ENCODE assay signal across 7 cellular contexts in genomic region chr4:98662619-98663225, GRCh38. TPM values are rescaled to one million over a fixed set of nuclear protein-coding genes. Genes with fewer than 3 reads are reported as not detected.
DNase-seq lines count a peak whose midpoint lies in the region; ATAC-seq, FAIRE-seq and TF ChIP-seq lines count a peak whose summit lies in the region.

No MANE protein-coding gene starts in this region.

- H4K91ac ChIP-seq in H1 (replicated peaks; ENCODE audit: insufficient read length, low read length) = no peak overlapping the region

- no peak overlapping the region for H2BK12ac ChIP-seq in H1 (ENCODE audit: low read depth, low read length)

- no peak for TF ChIP-seq POLR2A in H1 (IDR thresholded peaks at IDR 0.05; ENCODE audit: control extremely low read depth in 1 of 2, low read depth in 2 of 2, low read length in 2 of 2)

- H2BK5ac ChIP-seq in H1 (ENCODE audit: low read depth, low read length) = no peak overlapping the region; the same call in 1 of the 2 replicates

- CTCF ChIA-PET in H1 (lab: Charles Lee; ENCODE audit: partially characterized antibody) = interaction anchor here (1.1 to 1.6 kb wide), 4 partner anchors 32 to 332 kb away, joined by 3 to 6 read pairs (median 3); no protein-coding TSS in a partner anchor

- H4K5ac ChIP-seq in H1 (ENCODE audit: insufficient read length, low read depth, low read length) = no peak overlapping the region

- peak; percentile 11 to 32; a peak in 1 of 4 replicates for TF ChIP-seq RAD21 in H1 (IDR thresholded peaks at IDR 0.05 in 1 of 2, conservative IDR thresholded peaks at IDR 0.05 in 1 of 2; ENCODE audit: low read depth in 2 of 2, low read length in 2 of 2)

- H3K36me3 ChIP-seq in H1 (ENCODE audit: control insufficient read depth in 2 of 4, insufficient read depth in 4 of 4, low read length in 3 of 4) = peaks cover 0 to 5% (median 0%) of the 10 kb centered on the region in 4 experiments; a peak in 1 of 8 replicates

- no peak overlapping the region for H3K56ac ChIP-seq in H1 (replicated peaks; ENCODE audit: insufficient read length, low read depth, low read length)

- no peaks in the 10 kb centered on the region for H3K9me3 Mint-ChIP-seq in osteocyte (ENCODE audit: unreplicated experiment)

- peak overlapping the region in 2 of 4 experiments; percentile 0 to 11; a peak in 2 of 8 replicates for H3K4me3 ChIP-seq in H1 (ENCODE audit: extremely low read depth in 1 of 4, insufficient read depth in 2 of 4, low read depth in 3 of 4, low read length in 4 of 4)

- H3K23me2 ChIP-seq in H1 (ENCODE audit: low read depth, low read length) = peaks cover 12% of the 10 kb centered on the region

- no peak for TF ChIP-seq EP300 in H1 (IDR thresholded peaks at IDR 0.05; ENCODE audit: borderline replicate concordance in 1 of 2, low read depth in 2 of 2, low read length in 2 of 2)

- no peaks in the 10 kb centered on the region for H3K36me3 Mint-ChIP-seq in osteocyte (ENCODE audit: unreplicated experiment)

- H3K23ac ChIP-seq in H1 (ENCODE audit: insufficient read length) = no peak overlapping the region

- no peak overlapping the region for H3K14ac ChIP-seq in H1 (ENCODE audit: insufficient read length)

- H2BK15ac ChIP-seq in H1 (ENCODE audit: low read length) = 0 out of 2 replicates have a peak overlapping the region, but pooled peaks have one; percentile 8

- DNase-seq in UCSD-AML1 (lab: John Stamatoyannopoulos, UW; ENCODE audit: unreplicated experiment) (peak; percentile 25), H1 (ENCODE audit: low read depth in 1 of 2, low spot score in 2 of 2) (peak in 1 of 2 experiments; percentile 64), osteocyte (ENCODE audit: extremely low spot score, unreplicated experiment) (no peak)
- DNase-seq in stimulated activated naive CD4-positive, alpha-beta T cell treated with Interleukin-2 at 50 U/mL for 16 hours (lab: John Stamatoyannopoulos, UW) = peak; percentile 35
- no peak for DNase-seq in central memory CD4-positive, alpha-beta T cell

- peaks cover 18 to 20% of the 10 kb centered on the region in 2 experiments for H3K9me3 ChIP-seq in H1 (ENCODE audit: insufficient read depth in 2 of 2, low read depth in 1 of 2, low read length in 1 of 2)

- no peak overlapping the region for H4K8ac ChIP-seq in H1 (ENCODE audit: extremely low read depth, insufficient read depth, low read length)

- no peaks in the 10 kb centered on the region for H3K27me3 Mint-ChIP-seq in osteocyte (ENCODE audit: unreplicated experiment)

- no peak overlapping the region for H2BK20ac ChIP-seq in H1 (ENCODE audit: low read length)

- peak overlapping the region; percentile 23 to 56 for H3K4me2 ChIP-seq in H1 (ENCODE audit: insufficient read depth in 1 of 2, low read depth in 2 of 2, low read length in 2 of 2)

- TF ChIP-seq CTCF in H1 (IDR thresholded peaks at IDR 0.05; ENCODE audit: control extremely low read depth in 1 of 3, insufficient read depth in 1 of 3, low read depth in 1 of 3, low read length in 3 of 3) = peak in 1 of 3 experiments; percentile 13; a peak in 1 of 4 replicates
- TF ChIP-seq CTCF in osteocyte (IDR thresholded peaks at IDR 0.05) = no peak

- 0 out of 2 replicates have a peak overlapping the region, but pooled peaks have one; percentile 18 for H2AFZ ChIP-seq in H1 (ENCODE audit: low read length)

- ATAC-seq in HG02938 (IDR thresholded peaks at IDR 0.05; ENCODE audit: unreplicated experiment) (peak; percentile 1), GM19035 (IDR thresholded peaks at IDR 0.05; ENCODE audit: unreplicated experiment) (no peak)

- H3K27ac ChIP-seq in H1 (ENCODE audit: low read depth, low read length) = no peak overlapping the region

- no peak overlapping the region for H3K4ac ChIP-seq in H1 (replicated peaks; ENCODE audit: insufficient read length, low read depth, low read length)

- H2AK5ac ChIP-seq in H1 (ENCODE audit: low read depth, low read length) = no peak overlapping the region

- H3K9ac ChIP-seq in H1 (replicated peaks in 1 of 4; ENCODE audit: extremely low read depth in 1 of 4, low read depth in 3 of 4, low read length in 3 of 4) = no peak overlapping the region

- H4K20me1 ChIP-seq in H1 (replicated peaks in 1 of 2; ENCODE audit: control insufficient read depth in 1 of 2, insufficient read depth in 2 of 2, low read length in 2 of 2) = no peaks in the 10 kb centered on the region

- peaks cover 8 to 16% (median 13%) of the 10 kb centered on the region in 4 experiments; a peak in 6 of 7 replicates for H3K4me1 ChIP-seq in H1 (replicated peaks in 1 of 4; ENCODE audit: control insufficient read depth in 3 of 4, insufficient read depth in 4 of 4, low read length in 3 of 4)

- H3K4me3 Mint-ChIP-seq in osteocyte (ENCODE audit: unreplicated experiment) = no peak overlapping the region

- H3K4me1 Mint-ChIP-seq in osteocyte (ENCODE audit: unreplicated experiment) = peaks cover 28% of the 10 kb centered on the region

- H2BK120ac ChIP-seq in H1 (replicated peaks; ENCODE audit: low read depth, low read length) = no peak overlapping the region

- H3K79me2 ChIP-seq in H1 (ENCODE audit: control insufficient read depth in 1 of 2, insufficient read depth in 2 of 2, low read length in 2 of 2) = no peaks in the 10 kb centered on the region

- no peak overlapping the region for H3K18ac ChIP-seq in H1 (ENCODE audit: extremely low read depth, low read length)

- no peaks in the 10 kb centered on the region for H3K79me1 ChIP-seq in H1 (ENCODE audit: low read depth, low read length)

- H3K27me3 ChIP-seq in H1 (replicated peaks in 1 of 4; ENCODE audit: control insufficient read depth in 3 of 4, extremely low read depth in 1 of 4, insufficient read depth in 3 of 4, low read length in 3 of 4) = peaks cover 0 to 7% (median 4%) of the 10 kb centered on the region in 4 experiments; a peak in 4 of 7 replicates

- POLR2A ChIA-PET in H1 (lab: Charles Lee; ENCODE audit: partially characterized antibody) = no interaction called here

- H3K27ac Mint-ChIP-seq in osteocyte (ENCODE audit: unreplicated experiment) = no peak overlapping the region

- 5% methylated on average over 7 of the region's 7 CpGs; no CpG with 5 or more reads in 1 of the 2 experiments for WGBS in H1 (ENCODE audit: extremely low coverage in 1 of 2, insufficient coverage in 1 of 2, insufficient read length in 1 of 2, insufficient replicate concordance in 2 of 2, low coverage in 1 of 2, low lambda C conversion rate in 2 of 2, missing lambda C conversion rate in 1 of 2), 2 experiments

- no peak for FAIRE-seq in H1 (lab: Jason Lieb, UNC)

TF ChIP-seq in H1, 55 proteins besides CTCF, POLR2A, EP300 and RAD21 (continues in another document):
- TF ChIP-seq BCL11A (IDR thresholded peaks at IDR 0.05; ENCODE audit: low read depth in 2 of 2, low read length in 2 of 2) (no peak), E2F6 (IDR thresholded peaks at IDR 0.05) (peak; percentile 80), TAF1 (IDR thresholded peaks at IDR 0.05; ENCODE audit: low read depth, low read length) (no peak), CTBP2 (IDR thresholded peaks at IDR 0.05; ENCODE audit: borderline replicate concordance, insufficient read depth, insufficient read length, low read length) (peak; percentile 79), ASH2L (IDR thresholded peaks at IDR 0.05; ENCODE audit: low read length) (peak; percentile 45), RXRA (IDR thresholded peaks at IDR 0.05; ENCODE audit: insufficient read depth, low read depth, low read length) (no peak), SP4 (IDR thresholded peaks at IDR 0.05; ENCODE audit: low read length) (no peak), SIX5 (IDR thresholded peaks at IDR 0.05; ENCODE audit: low read depth, low read length) (no peak), RFX5 (IDR thresholded peaks at IDR 0.05; ENCODE audit: borderline replicate concordance, low read depth, low read length) (no peak), KDM1A (IDR thresholded peaks at IDR 0.05; ENCODE audit: borderline replicate concordance, low read length) (peak; percentile 32; the same call in 1 of the 2 replicates), TAF7 (optimal IDR thresholded peaks at IDR 0.05; ENCODE audit: borderline replicate concordance, low read depth, low read length) (peak; percentile 29), SUZ12 (IDR thresholded peaks at IDR 0.05; ENCODE audit: low read length) (no peak), BRCA1 (IDR thresholded peaks at IDR 0.05; ENCODE audit: low read depth, low read length) (no peak), POLR2AphosphoS5 (IDR thresholded peaks at IDR 0.05; ENCODE audit: low read depth, low read length) (no peak), NRF1 (IDR thresholded peaks at IDR 0.05; ENCODE audit: low read depth, low read length) (no peak), HDAC2 (IDR thresholded peaks at IDR 0.05; ENCODE audit: borderline replicate concordance in 1 of 2, low read depth in 2 of 2, low read length in 2 of 2) (0 out of 4 replicates have a peak, but pooled peaks have one; percentile 12 to 28), SIN3A (conservative IDR thresholded peaks at IDR 0.05 in 1 of 2, IDR thresholded peaks at IDR 0.05 in 1 of 2; ENCODE audit: low read depth in 1 of 2, low read length in 2 of 2) (peak in 1 of 2 experiments; percentile 60; a peak in 1 of 4 replicates), RNF2 (IDR thresholded peaks at IDR 0.05; ENCODE audit: borderline replicate concordance, low read depth, low read length, missing control alignments, poor library complexity, severe bottlenecking) (no peak), TCF12 (IDR thresholded peaks at IDR 0.05; ENCODE audit: low read depth, low read length) (peak; percentile 83; the same call in 1 of the 2 replicates)
- TF ChIP-seq, protein P1, sequence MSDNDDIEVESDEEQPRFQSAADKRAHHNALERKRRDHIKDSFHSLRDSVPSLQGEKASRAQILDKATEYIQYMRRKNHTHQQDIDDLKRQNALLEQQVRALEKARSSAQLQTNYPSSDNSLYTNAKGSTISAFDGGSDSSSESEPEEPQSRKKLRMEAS (IDR thresholded peaks at IDR 0.05) = peak; percentile 95

RNA-seq across cellular contexts. Expression of gene TSPAN5, which starts 4.3 kb away (rescaled TPM):
- total RNA-seq in H1 (2021; fragmentation: NEBNext Ultra II Directional; extraction: Animal tissue kit (Norgen Biotek cat#: 25700)) = 20.9 and 21.2 TPM in 2 replicates
- polyA plus RNA-seq in H1 (2011; rRNA removed) = 13.1 and 17.6 TPM in 2 replicates
- 17.2 TPM for polyA plus RNA-seq in H1 (2011; cell fraction: cytosol; rRNA removed)
- polyA plus RNA-seq in H1 (2011; cell fraction: nucleus; rRNA removed) = 10.6 TPM
- 13.0 to 16.3 TPM (median 14.4 TPM) in 4 replicates for polyA plus RNA-seq in H1 (2012, experiment 1 of 2)
- 9.0 TPM for polyA plus RNA-seq in H1 (2012, experiment 2 of 2)
- 18.1 TPM for polyA plus RNA-seq in H1 (2013, experiment 1 of 2)
- polyA plus RNA-seq in H1 (2013, experiment 2 of 2) = 24.4 TPM
- polyA minus RNA-seq in H1 (2011; rRNA and poly(A)+ RNA removed) = 21.1 and 28.0 TPM in 2 replicates
- 12.2 TPM for polyA minus RNA-seq in H1 (2011; cell fraction: cytosol; rRNA and poly(A)+ RNA removed)
- polyA minus RNA-seq in H1 (2011; cell fraction: nucleus; rRNA and poly(A)+ RNA removed) = 16.1 TPM
- total RNA-seq in osteocyte = 64.2 and 66.0 TPM in 2 replicates

Comparison
In these comparisons a context has a peak if more than half of its experiments do, and no peak if none do; other contexts are left out.
1. DNase-seq: peak in UCSD-AML1 (single experiment) and stimulated activated naive CD4-positive, alpha-beta T cell treated with Interleukin-2 at 50 U/mL for 16 hours (single experiment); none in osteocyte (single experiment) and central memory CD4-positive, alpha-beta T cell (single experiment).